13 cellular contexts compared by ENCODE assay signal in the genomic region with DNA sequence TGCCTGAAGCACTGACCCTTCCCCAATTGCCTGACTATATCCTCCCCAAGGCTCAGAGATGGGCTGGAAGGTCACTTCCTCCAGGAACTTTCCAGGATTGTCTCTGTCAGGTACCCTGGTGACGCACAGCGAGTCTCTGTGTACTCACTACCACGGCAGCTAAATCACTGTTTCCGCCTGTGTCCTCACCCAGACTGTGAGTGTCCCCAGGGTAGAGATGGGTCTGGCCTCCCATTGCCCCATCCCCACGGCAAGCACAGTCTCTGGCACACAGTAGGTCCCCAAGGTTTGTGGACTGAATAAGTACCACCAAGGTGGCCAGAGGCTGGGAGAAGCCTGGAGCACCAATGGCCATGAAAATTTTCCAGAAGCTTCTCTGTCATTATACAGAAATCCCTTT.
A peak's percentile ranks its signal among the peaks of the same experiment; 100 is the strongest.
DNase-seq lines count a peak whose midpoint lies in the region; ATAC-seq lines count a peak whose summit lies in the region.
"Had no signal": no experiment of that assay in that cellular context is flagged by ENCODE, and none has a peak within 500 bp of the region (broad histone marks: within the 10 kb centered on the region; RNA-seq: fewer than 3 reads in every experiment).

No MANE protein-coding gene starts in this region.

- intact Hi-C loops in activated CD4-positive, alpha-beta memory T cell treated with anti-CD3 and anti-CD28 coated beads for 36 hours (cut with micrococcal nuclease), result loop anchor here (2.0 kb wide), 3 partner anchors 13 to 99 kb away; no protein-coding TSS in a partner anchor

- peak overlapping the region; percentile 70 for H3K4me3 Mint-ChIP-seq in activated naive CD4-positive, alpha-beta T cell treated with anti-CD3 and anti-CD28 coated beads, Interleukin-2, amount 10 ng/mL, durations not matched to agents 7 days and 5 days
- H3K4me3 Mint-ChIP-seq in activated CD4-positive, alpha-beta memory T cell treated with anti-CD3 and anti-CD28 coated beads for 36 hours, result peak overlapping the region; percentile 77
- peak overlapping the region; percentile 85 for H3K4me3 Mint-ChIP-seq in stimulated activated naive CD8-positive, alpha-beta T cell treated with anti-CD3 and anti-CD28 coated beads, Interleukin-15, amount 100 ng/mL, for 72 hours

- no peaks in the 10 kb centered on the region for H3K27me3 ChIP-seq in iPS-15b (ENCODE audit: control insufficient read depth, insufficient read depth, low read length)

- no peak overlapping the region for H3K4me3 ChIP-seq in iPS-15b (ENCODE audit: low read depth, low read length)
- H3K4me3 ChIP-seq: esophagus squamous epithelium had no signal

- peak overlapping the region; percentile 99 for H3K27ac Mint-ChIP-seq in activated naive CD4-positive, alpha-beta T cell treated with anti-CD3 and anti-CD28 coated beads, Interleukin-2, amount 10 ng/mL, durations not matched to agents 7 days and 5 days
- H3K27ac Mint-ChIP-seq in activated CD4-positive, alpha-beta memory T cell treated with anti-CD3 and anti-CD28 coated beads for 36 hours, result peak overlapping the region; percentile 97
- peak overlapping the region; percentile 91 to 97 for H3K27ac Mint-ChIP-seq in stimulated activated naive CD8-positive, alpha-beta T cell treated with anti-CD3 and anti-CD28 coated beads, Interleukin-15, amount 100 ng/mL, for 72 hours

- DNase-seq in activated naive CD4-positive, alpha-beta T cell treated with anti-CD3 and anti-CD28 coated beads, Interleukin-2, amount 10 ng/mL, durations not matched to agents 7 days and 5 days, result no peak
- DNase-seq in activated naive CD4-positive, alpha-beta T cell (lab: John Stamatoyannopoulos, UW), result no peak
- DNase-seq in activated CD4-positive, alpha-beta memory T cell treated with anti-CD3 and anti-CD28 coated beads for 36 hours, result peak; percentile 57
- no peak for DNase-seq in stimulated activated naive CD8-positive, alpha-beta T cell treated with anti-CD3 and anti-CD28 coated beads, Interleukin-15, amount 100 ng/mL, for 72 hours
- DNase-seq: esophagus squamous epithelium; Kasumi-1; mammary epithelial cell; NCI-H187 treated with DMSO at 0.1 percent for 48 hours; stimulated activated naive CD4-positive, alpha-beta T cell treated with Interleukin-2 at 50 U/mL for 16 hours had no signal

- CTCF ChIA-PET in activated naive CD4-positive, alpha-beta T cell treated with anti-CD3 and anti-CD28 coated beads, Interleukin-2, amount 10 ng/mL, durations not matched to agents 7 days and 5 days (lab: Charles Lee), result interaction anchor here (1.0 to 3.1 kb wide), 3 partner anchors 8 to 59 kb away, joined by 3 to 45 read pairs (median 19); no protein-coding TSS in a partner anchor
- CTCF ChIA-PET in activated CD4-positive, alpha-beta memory T cell treated with anti-CD3 and anti-CD28 coated beads for 36 hours (lab: Charles Lee), result interaction anchor here (1.3 to 8.3 kb wide), 3 partner anchors 10 to 60 kb away, joined by 3 to 97 read pairs (median 6); no protein-coding TSS in a partner anchor

- H3K9me3 Mint-ChIP-seq in activated naive CD4-positive, alpha-beta T cell treated with anti-CD3 and anti-CD28 coated beads, Interleukin-2, amount 10 ng/mL, durations not matched to agents 7 days and 5 days, result no peaks in the 10 kb centered on the region
- H3K9me3 Mint-ChIP-seq in activated CD4-positive, alpha-beta memory T cell treated with anti-CD3 and anti-CD28 coated beads for 36 hours, result no peaks in the 10 kb centered on the region
- no peaks in the 10 kb centered on the region for H3K9me3 Mint-ChIP-seq in stimulated activated naive CD8-positive, alpha-beta T cell treated with anti-CD3 and anti-CD28 coated beads, Interleukin-15, amount 100 ng/mL, for 72 hours

- ATAC-seq in stimulated activated naive CD8-positive, alpha-beta T cell treated with anti-CD3 and anti-CD28 coated beads, Interleukin-15, amount 100 ng/mL, for 72 hours, result no peak
- ATAC-seq in GM18517 (IDR thresholded peaks at IDR 0.05; ENCODE audit: unreplicated experiment) (no peak), GM21447 (IDR thresholded peaks at IDR 0.05; ENCODE audit: unreplicated experiment) (no peak), HG03342 (IDR thresholded peaks at IDR 0.05; ENCODE audit: unreplicated experiment) (no peak)

- no peaks in the 10 kb centered on the region for H3K36me3 Mint-ChIP-seq in activated naive CD4-positive, alpha-beta T cell treated with anti-CD3 and anti-CD28 coated beads, Interleukin-2, amount 10 ng/mL, durations not matched to agents 7 days and 5 days
- no peaks in the 10 kb centered on the region for H3K36me3 Mint-ChIP-seq in activated CD4-positive, alpha-beta memory T cell treated with anti-CD3 and anti-CD28 coated beads for 36 hours

- peak overlapping the region; percentile 24 for H3K9ac ChIP-seq in iPS-15b (ENCODE audit: low read depth, low read length)

- peaks cover 97% of the 10 kb centered on the region for H3K4me1 Mint-ChIP-seq in activated naive CD4-positive, alpha-beta T cell treated with anti-CD3 and anti-CD28 coated beads, Interleukin-2, amount 10 ng/mL, durations not matched to agents 7 days and 5 days
- peaks cover 87% of the 10 kb centered on the region for H3K4me1 Mint-ChIP-seq in activated CD4-positive, alpha-beta memory T cell treated with anti-CD3 and anti-CD28 coated beads for 36 hours (ENCODE audit: low read depth)
- peaks cover 33% of the 10 kb centered on the region for H3K4me1 Mint-ChIP-seq in stimulated activated naive CD8-positive, alpha-beta T cell treated with anti-CD3 and anti-CD28 coated beads, Interleukin-15, amount 100 ng/mL, for 72 hours

- peaks cover 11% of the 10 kb centered on the region for H3K4me1 ChIP-seq in iPS-15b (ENCODE audit: control insufficient read depth, insufficient read depth, low read length)

- POLR2A ChIA-PET in activated CD4-positive, alpha-beta memory T cell treated with anti-CD3 and anti-CD28 coated beads for 36 hours (lab: Charles Lee), result interaction anchor here (1.4 to 2.4 kb wide), 5 partner anchors 8 to 111 kb away, joined by 4 to 30 read pairs (median 5); a partner anchor contains a TSS

- H3K27me3 Mint-ChIP-seq in activated naive CD4-positive, alpha-beta T cell treated with anti-CD3 and anti-CD28 coated beads, Interleukin-2, amount 10 ng/mL, durations not matched to agents 7 days and 5 days, result peaks cover 4% of the 10 kb centered on the region
- H3K27me3 Mint-ChIP-seq in activated CD4-positive, alpha-beta memory T cell treated with anti-CD3 and anti-CD28 coated beads for 36 hours, result no peaks in the 10 kb centered on the region
- no peaks in the 10 kb centered on the region for H3K27me3 Mint-ChIP-seq in stimulated activated naive CD8-positive, alpha-beta T cell treated with anti-CD3 and anti-CD28 coated beads, Interleukin-15, amount 100 ng/mL, for 72 hours

- H3K36me3 ChIP-seq in iPS-15b (ENCODE audit: control insufficient read depth, insufficient read depth, low read length), result no peaks in the 10 kb centered on the region
- H3K36me3 ChIP-seq: esophagus squamous epithelium had no signal

- no peaks in the 10 kb centered on the region for H3K9me3 ChIP-seq in iPS-15b (ENCODE audit: control insufficient read depth, insufficient read depth, low read length)
- H3K9me3 ChIP-seq: esophagus squamous epithelium had no signal
